29 cellular contexts compared by ENCODE assay signal in the genomic region with DNA sequence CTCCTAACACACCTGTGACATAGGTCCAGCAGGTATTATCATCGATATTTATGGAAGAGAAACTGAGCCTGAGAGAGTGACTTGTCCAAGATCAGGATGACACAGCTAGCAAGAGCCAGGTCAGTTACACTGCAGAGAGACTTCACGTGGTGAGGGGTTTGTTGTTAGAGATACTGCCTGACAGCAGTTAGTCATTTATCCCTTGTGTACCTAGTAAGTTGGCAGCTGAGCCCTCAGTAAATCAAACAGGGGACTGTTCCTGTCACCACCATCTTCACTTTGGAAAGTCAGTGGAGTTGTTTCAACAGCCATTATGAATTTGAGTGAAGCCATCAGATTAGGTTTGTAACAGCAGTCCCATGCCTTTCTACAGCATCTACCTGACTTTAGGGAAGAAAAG.
"Had no signal": no experiment of that assay in that cellular context is flagged by ENCODE, and none has a peak within 500 bp of the region (broad histone marks: within the 10 kb centered on the region; RNA-seq: fewer than 3 reads in every experiment).

No MANE protein-coding gene starts in this region.

- H3K27ac Mint-ChIP-seq: dendritic cell treated with granulocyte-macrophage colony-stimulating factor and Interleukin-4, amounts not matched to agents 40 ng/mL and 50 ng/mL, for 4 days; endodermal cell; mesothelial cell of epicardium; naive thymus-derived CD4-positive, alpha-beta T cell; nephron; neural progenitor cell; progenitor cell of endocrine pancreas; stimulated activated effector memory CD8-positive, alpha-beta T cell treated with anti-CD3 and anti-CD28 coated beads, Interleukin-12 subunit alpha, Interleukin-12 subunit beta, amount 100 ng/mL, for 72 hours had no signal

- H3K4me3 ChIP-seq: colonic mucosa, gastroesophageal sphincter, heart left ventricle, hepatocyte, mucosa of descending colon, neural progenitor cell, sigmoid colon, testis, tibial artery, upper lobe of left lung had no signal

- H3K9me3 Mint-ChIP-seq: dendritic cell treated with granulocyte-macrophage colony-stimulating factor and Interleukin-4, amounts not matched to agents 40 ng/mL and 50 ng/mL, for 4 days; endodermal cell; mesothelial cell of epicardium; naive thymus-derived CD4-positive, alpha-beta T cell; nephron; neural progenitor cell; stimulated activated effector memory CD8-positive, alpha-beta T cell treated with anti-CD3 and anti-CD28 coated beads, Interleukin-12 subunit alpha, Interleukin-12 subunit beta, amount 100 ng/mL, for 72 hours had no signal

- H3K4me1 ChIP-seq: colonic mucosa, gastroesophageal sphincter, neural progenitor cell, parathyroid adenoma, sigmoid colon, testis, tibial artery had no signal

- H3K9me3 ChIP-seq: colonic mucosa, gastroesophageal sphincter, heart left ventricle, mucosa of descending colon, sigmoid colon, testis, tibial artery, upper lobe of left lung had no signal

- ATAC-seq: esophagus mucosa; gastroesophageal sphincter; mucosa of descending colon; naive thymus-derived CD4-positive, alpha-beta T cell; right cardiac atrium; stimulated activated effector memory CD8-positive, alpha-beta T cell treated with anti-CD3 and anti-CD28 coated beads, Interleukin-12 subunit alpha, Interleukin-12 subunit beta, amount 100 ng/mL, for 72 hours; stimulated activated naive CD8-positive, alpha-beta T cell treated with anti-CD3 and anti-CD28 coated beads, Interleukin-15, Interleukin-2, amounts not matched to agents 100 U/mL and 50 U/mL, for 24 hours had no signal

- DNase-seq: colonic mucosa; effector CD8-positive, alpha-beta T cell; endodermal cell; foreskin fibroblast; heart left ventricle; kidney glomerular epithelial cell; mesenchymal stem cell; mucosa of descending colon; naive thymus-derived CD4-positive, alpha-beta T cell; right cardiac atrium; sigmoid colon; stimulated activated CD4-positive, alpha-beta T cell treated with anti-CD3 and anti-CD28 coated beads, Interleukin-2, amount 100 ng/mL, for 24 hours; stimulated activated CD4-positive, alpha-beta T cell treated with anti-CD3 and anti-CD28 coated beads, Interleukin-4, amount 100 ng/mL, for 24 hours; stimulated activated naive CD8-positive, alpha-beta T cell treated with anti-CD3 and anti-CD28 coated beads, Interleukin-15, Interleukin-2, amounts not matched to agents 100 U/mL and 50 U/mL, for 24 hours; substantia nigra; testis; tibial artery; upper lobe of left lung had no signal

- H3K27me3 ChIP-seq: colonic mucosa, gastroesophageal sphincter, heart left ventricle, hepatocyte, neural progenitor cell, sigmoid colon, testis, tibial artery, upper lobe of left lung had no signal

- H3K36me3 ChIP-seq: colonic mucosa, neural progenitor cell had no signal

- H3K27ac ChIP-seq: colonic mucosa, epithelial cell of prostate, gastroesophageal sphincter, heart left ventricle, hepatocyte, neural progenitor cell, parathyroid adenoma, sigmoid colon, testis, tibial artery, upper lobe of left lung had no signal
